Comparison of ENCODE assay signal across 1 cellular context in genomic region chr2:192700934-192701333, GRCh38.
TF ChIP-seq lines count a peak whose summit lies in the region.

No MANE protein-coding gene starts in this region.

TF ChIP-seq in HepG2, 621 proteins besides CTCF, POLR2A, EP300 and RAD21:
- TF ChIP-seq TAF1 (CRISPR knock-in tag; IDR thresholded peaks at IDR 0.05) (no peak), ATF7-NPFF (CRISPR knock-in tag; IDR thresholded peaks at IDR 0.05; ENCODE audit: low read depth) (no peak), CEBPB (IDR thresholded peaks at IDR 0.05; ENCODE audit: borderline replicate concordance, low read depth, low read length) (peak; percentile 75), ZNF496 (CRISPR knock-in tag; IDR thresholded peaks at IDR 0.05; ENCODE audit: insufficient replicate concordance) (no peak), JUN (CRISPR knock-in tag; IDR thresholded peaks at IDR 0.05) (no peak), ZNF318 (CRISPR knock-in tag; IDR thresholded peaks at IDR 0.05) (no peak), ZNF24 (IDR thresholded peaks at IDR 0.05) (no peak), ZNF580 (CRISPR knock-in tag; IDR thresholded peaks at IDR 0.05; ENCODE audit: borderline replicate concordance, low read depth) (no peak), ETV5 (CRISPR knock-in tag; IDR thresholded peaks at IDR 0.05; ENCODE audit: borderline replicate concordance) (no peak)
